Comparison of ENCODE assay signal across 1 cellular context in the genomic region with DNA sequence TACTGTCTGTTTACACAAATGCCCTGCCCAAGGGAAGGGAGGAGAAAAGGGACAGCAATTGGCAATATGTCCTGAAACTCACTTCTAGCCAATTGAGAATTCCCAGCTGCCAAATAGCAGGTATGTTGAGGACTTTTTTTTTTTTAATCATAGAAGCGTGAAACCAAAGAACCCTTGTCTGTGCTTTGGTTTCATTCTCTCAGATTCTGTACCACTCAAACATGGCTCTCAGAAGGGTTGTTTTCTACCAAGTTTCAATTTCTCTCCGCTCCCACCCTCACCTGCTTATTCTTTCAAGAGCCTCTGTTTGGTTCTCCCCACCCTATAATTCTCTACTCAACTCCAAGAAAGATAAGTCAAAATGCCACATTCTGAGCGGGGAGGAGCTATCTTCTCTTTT.
TF ChIP-seq lines count a peak whose summit lies in the region.

No MANE protein-coding gene starts in this region.

TF ChIP-seq in GM23338, 12 proteins besides CTCF, POLR2A, EP300 and RAD21 (continued from another document):
- TF ChIP-seq, protein P1, sequence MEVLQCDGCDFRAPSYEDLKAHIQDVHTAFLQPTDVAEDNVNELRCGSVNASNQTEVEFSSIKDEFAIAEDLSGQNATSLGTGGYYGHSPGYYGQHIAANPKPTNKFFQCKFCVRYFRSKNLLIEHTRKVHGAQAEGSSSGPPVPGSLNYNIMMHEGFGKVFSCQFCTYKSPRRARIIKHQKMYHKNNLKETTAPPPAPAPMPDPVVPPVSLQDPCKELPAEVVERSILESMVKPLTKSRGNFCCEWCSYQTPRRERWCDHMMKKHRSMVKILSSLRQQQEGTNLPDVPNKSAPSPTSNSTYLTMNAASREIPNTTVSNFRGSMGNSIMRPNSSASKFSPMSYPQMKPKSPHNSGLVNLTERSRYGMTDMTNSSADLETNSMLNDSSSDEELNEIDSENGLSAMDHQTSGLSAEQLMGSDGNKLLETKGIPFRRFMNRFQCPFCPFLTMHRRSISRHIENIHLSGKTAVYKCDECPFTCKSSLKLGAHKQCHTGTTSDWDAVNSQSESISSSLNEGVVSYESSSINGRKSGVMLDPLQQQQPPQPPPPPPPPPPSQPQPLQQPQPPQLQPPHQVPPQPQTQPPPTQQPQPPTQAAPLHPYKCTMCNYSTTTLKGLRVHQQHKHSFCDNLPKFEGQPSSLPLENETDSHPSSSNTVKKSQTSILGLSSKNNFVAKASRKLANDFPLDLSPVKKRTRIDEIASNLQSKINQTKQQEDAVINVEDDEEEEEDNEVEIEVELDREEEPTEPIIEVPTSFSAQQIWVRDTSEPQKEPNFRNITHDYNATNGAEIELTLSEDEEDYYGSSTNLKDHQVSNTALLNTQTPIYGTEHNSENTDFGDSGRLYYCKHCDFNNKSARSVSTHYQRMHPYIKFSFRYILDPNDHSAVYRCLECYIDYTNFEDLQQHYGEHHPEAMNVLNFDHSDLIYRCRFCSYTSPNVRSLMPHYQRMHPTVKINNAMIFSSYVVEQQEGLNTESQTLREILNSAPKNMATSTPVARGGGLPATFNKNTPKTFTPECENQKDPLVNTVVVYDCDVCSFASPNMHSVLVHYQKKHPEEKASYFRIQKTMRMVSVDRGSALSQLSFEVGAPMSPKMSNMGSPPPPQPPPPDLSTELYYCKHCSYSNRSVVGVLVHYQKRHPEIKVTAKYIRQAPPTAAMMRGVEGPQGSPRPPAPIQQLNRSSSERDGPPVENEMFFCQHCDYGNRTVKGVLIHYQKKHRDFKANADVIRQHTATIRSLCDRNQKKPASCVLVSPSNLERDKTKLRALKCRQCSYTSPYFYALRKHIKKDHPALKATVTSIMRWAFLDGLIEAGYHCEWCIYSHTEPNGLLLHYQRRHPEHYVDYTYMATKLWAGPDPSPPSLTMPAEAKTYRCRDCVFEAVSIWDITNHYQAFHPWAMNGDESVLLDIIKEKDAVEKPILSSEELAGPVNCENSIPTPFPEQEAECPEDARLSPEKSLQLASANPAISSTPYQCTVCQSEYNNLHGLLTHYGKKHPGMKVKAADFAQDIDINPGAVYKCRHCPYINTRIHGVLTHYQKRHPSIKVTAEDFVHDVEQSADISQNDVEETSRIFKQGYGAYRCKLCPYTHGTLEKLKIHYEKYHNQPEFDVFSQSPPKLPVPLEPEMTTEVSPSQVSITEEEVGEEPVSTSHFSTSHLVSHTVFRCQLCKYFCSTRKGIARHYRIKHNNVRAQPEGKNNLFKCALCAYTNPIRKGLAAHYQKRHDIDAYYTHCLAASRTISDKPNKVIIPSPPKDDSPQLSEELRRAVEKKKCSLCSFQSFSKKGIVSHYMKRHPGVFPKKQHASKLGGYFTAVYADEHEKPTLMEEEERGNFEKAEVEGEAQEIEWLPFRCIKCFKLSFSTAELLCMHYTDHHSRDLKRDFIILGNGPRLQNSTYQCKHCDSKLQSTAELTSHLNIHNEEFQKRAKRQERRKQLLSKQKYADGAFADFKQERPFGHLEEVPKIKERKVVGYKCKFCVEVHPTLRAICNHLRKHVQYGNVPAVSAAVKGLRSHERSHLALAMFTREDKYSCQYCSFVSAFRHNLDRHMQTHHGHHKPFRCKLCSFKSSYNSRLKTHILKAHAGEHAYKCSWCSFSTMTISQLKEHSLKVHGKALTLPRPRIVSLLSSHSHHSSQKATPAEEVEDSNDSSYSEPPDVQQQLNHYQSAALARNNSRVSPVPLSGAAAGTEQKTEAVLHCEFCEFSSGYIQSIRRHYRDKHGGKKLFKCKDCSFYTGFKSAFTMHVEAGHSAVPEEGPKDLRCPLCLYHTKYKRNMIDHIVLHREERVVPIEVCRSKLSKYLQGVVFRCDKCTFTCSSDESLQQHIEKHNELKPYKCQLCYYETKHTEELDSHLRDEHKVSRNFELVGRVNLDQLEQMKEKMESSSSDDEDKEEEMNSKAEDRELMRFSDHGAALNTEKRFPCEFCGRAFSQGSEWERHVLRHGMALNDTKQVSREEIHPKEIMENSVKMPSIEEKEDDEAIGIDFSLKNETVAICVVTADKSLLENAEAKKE (CRISPR knock-in tag; IDR thresholded peaks at IDR 0.05) = no peak
- no peak for TF ChIP-seq EZH2 (IDR thresholded peaks at IDR 0.05; ENCODE audit: low read depth, unreplicated experiment)
- TF ChIP-seq, protein P2, sequence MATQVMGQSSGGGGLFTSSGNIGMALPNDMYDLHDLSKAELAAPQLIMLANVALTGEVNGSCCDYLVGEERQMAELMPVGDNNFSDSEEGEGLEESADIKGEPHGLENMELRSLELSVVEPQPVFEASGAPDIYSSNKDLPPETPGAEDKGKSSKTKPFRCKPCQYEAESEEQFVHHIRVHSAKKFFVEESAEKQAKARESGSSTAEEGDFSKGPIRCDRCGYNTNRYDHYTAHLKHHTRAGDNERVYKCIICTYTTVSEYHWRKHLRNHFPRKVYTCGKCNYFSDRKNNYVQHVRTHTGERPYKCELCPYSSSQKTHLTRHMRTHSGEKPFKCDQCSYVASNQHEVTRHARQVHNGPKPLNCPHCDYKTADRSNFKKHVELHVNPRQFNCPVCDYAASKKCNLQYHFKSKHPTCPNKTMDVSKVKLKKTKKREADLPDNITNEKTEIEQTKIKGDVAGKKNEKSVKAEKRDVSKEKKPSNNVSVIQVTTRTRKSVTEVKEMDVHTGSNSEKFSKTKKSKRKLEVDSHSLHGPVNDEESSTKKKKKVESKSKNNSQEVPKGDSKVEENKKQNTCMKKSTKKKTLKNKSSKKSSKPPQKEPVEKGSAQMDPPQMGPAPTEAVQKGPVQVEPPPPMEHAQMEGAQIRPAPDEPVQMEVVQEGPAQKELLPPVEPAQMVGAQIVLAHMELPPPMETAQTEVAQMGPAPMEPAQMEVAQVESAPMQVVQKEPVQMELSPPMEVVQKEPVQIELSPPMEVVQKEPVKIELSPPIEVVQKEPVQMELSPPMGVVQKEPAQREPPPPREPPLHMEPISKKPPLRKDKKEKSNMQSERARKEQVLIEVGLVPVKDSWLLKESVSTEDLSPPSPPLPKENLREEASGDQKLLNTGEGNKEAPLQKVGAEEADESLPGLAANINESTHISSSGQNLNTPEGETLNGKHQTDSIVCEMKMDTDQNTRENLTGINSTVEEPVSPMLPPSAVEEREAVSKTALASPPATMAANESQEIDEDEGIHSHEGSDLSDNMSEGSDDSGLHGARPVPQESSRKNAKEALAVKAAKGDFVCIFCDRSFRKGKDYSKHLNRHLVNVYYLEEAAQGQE (IDR thresholded peaks at IDR 0.05; ENCODE audit: unreplicated experiment) = no peak
- no peak for TF ChIP-seq JUNB (IDR thresholded peaks at IDR 0.05; ENCODE audit: unreplicated experiment)
- TF ChIP-seq NANOG (IDR thresholded peaks at IDR 0.05; ENCODE audit: borderline replicate concordance) = no peak
- TF ChIP-seq, protein P3, sequence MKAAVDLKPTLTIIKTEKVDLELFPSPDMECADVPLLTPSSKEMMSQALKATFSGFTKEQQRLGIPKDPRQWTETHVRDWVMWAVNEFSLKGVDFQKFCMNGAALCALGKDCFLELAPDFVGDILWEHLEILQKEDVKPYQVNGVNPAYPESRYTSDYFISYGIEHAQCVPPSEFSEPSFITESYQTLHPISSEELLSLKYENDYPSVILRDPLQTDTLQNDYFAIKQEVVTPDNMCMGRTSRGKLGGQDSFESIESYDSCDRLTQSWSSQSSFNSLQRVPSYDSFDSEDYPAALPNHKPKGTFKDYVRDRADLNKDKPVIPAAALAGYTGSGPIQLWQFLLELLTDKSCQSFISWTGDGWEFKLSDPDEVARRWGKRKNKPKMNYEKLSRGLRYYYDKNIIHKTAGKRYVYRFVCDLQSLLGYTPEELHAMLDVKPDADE (IDR thresholded peaks at IDR 0.05) = no peak
- no peak for TF ChIP-seq ZNF331 (CRISPR knock-in tag; IDR thresholded peaks at IDR 0.05; ENCODE audit: low read depth)
- TF ChIP-seq STAT1 (IDR thresholded peaks at IDR 0.05; ENCODE audit: unreplicated experiment) = no peak
- no peak for TF ChIP-seq POLR2AphosphoS5 (IDR thresholded peaks at IDR 0.05; ENCODE audit: low read depth)
- no peak for TF ChIP-seq EZH2phosphoT487 (IDR thresholded peaks at IDR 0.05; ENCODE audit: unreplicated experiment)
- no peak for TF ChIP-seq CREB1 (CRISPR knock-in tag; IDR thresholded peaks at IDR 0.05; ENCODE audit: low read depth)
TF ChIP-seq in GM23338: peak in this region for 0.
